1 cellular context compared by ENCODE assay signal in genomic region chr2:118223487-118224136, GRCh38.
TF ChIP-seq lines count a peak whose summit lies in the region.

No MANE protein-coding gene starts in this region.

TF ChIP-seq in H1, 55 proteins besides CTCF, POLR2A, EP300 and RAD21 (continued from another document):
- TF ChIP-seq TAF7 (optimal IDR thresholded peaks at IDR 0.05; ENCODE audit: borderline replicate concordance, low read depth, low read length) (no peak), PHF8 (conservative IDR thresholded peaks at IDR 0.05; ENCODE audit: low read depth, low read length) (no peak), BRCA1 (IDR thresholded peaks at IDR 0.05; ENCODE audit: low read depth, low read length) (no peak), CHD1 (IDR thresholded peaks at IDR 0.05; ENCODE audit: low read depth, low read length) (no peak), ATF2 (IDR thresholded peaks at IDR 0.05; ENCODE audit: low read length) (no peak), HDAC2 (IDR thresholded peaks at IDR 0.05; ENCODE audit: borderline replicate concordance in 1 of 2, low read depth in 2 of 2, low read length in 2 of 2) (0 out of 4 replicates have a peak, but pooled peaks of 1 of the 2 experiments have one; percentile 5), YY1 (IDR thresholded peaks at IDR 0.05; ENCODE audit: low read depth, low read length) (no peak), SP2 (IDR thresholded peaks at IDR 0.05; ENCODE audit: low read length) (no peak), NRF1 (IDR thresholded peaks at IDR 0.05; ENCODE audit: low read depth, low read length) (no peak), CHD2 (IDR thresholded peaks at IDR 0.05; ENCODE audit: low read length) (no peak), TAF1 (IDR thresholded peaks at IDR 0.05; ENCODE audit: low read depth, low read length) (no peak), USF2 (IDR thresholded peaks at IDR 0.05; ENCODE audit: low read length) (no peak), FOSL1 (IDR thresholded peaks at IDR 0.05; ENCODE audit: insufficient read depth, low read depth, low read length) (no peak), TBP (IDR thresholded peaks at IDR 0.05; ENCODE audit: low read depth, low read length) (no peak), ASH2L (IDR thresholded peaks at IDR 0.05; ENCODE audit: low read length) (no peak), SIN3A (conservative IDR thresholded peaks at IDR 0.05 in 1 of 2, IDR thresholded peaks at IDR 0.05 in 1 of 2; ENCODE audit: low read depth in 1 of 2, low read length in 2 of 2) (no peak; a peak in 1 of 4 replicates), SRF (IDR thresholded peaks at IDR 0.05; ENCODE audit: low read depth, low read length) (no peak), BCL11A (IDR thresholded peaks at IDR 0.05; ENCODE audit: low read depth in 2 of 2, low read length in 2 of 2) (no peak), RXRA (IDR thresholded peaks at IDR 0.05; ENCODE audit: insufficient read depth, low read depth, low read length) (no peak)
